In the genomic region with DNA sequence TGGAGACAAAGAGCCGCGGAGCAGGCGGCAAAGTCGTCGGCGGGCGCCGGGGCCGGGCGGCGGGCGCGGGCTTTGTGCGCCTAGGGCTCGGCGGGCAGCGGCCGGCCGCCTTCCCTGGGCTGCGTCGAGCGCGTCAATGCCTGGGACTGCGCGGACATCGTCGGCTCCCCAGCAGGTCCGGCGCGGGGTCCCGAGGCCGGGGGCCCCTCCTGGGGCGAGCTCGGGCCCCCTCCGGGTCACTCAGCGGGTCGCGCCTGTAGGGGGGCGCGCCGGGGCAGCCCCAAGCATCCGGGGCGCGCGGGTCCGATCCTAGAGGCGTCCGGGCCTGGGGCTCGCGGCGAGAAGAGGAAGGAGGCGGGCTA, we compare ENCODE assay signal across 8 cellular contexts. TPM values are rescaled to one million over a fixed set of nuclear protein-coding genes. Genes with fewer than 3 reads are reported as not detected.
DNase-seq lines count a peak whose midpoint lies in the region; ATAC-seq and TF ChIP-seq lines count a peak whose summit lies in the region.

No MANE protein-coding gene starts in this region.

- peak overlapping the region; percentile 71 to 94 (median 81) for H3K27ac ChIP-seq in thyroid gland

- H3K36me3 ChIP-seq in kidney epithelial cell (ENCODE audit: control insufficient read depth, insufficient read depth, low read length) (no peaks in the 10 kb centered on the region), thyroid gland (no peaks in the 10 kb centered on the region)

- TF ChIP-seq POLR2A in thyroid gland (IDR thresholded peaks at IDR 0.05), result no peak

- H3K36me3 Mint-ChIP-seq in activated CD4-positive, alpha-beta T cell treated with anti-CD3 and anti-CD28 coated beads for 36 hours (ENCODE audit: low read depth), result peaks cover 34% of the 10 kb centered on the region
- peaks cover 41% of the 10 kb centered on the region for H3K36me3 Mint-ChIP-seq in activated T-helper 2 cell treated with anti-CD3 and anti-CD28 coated beads, Interferon-gamma antibody, Interleukin-2, Interleukin-4, amounts not matched to agents 10 μg/mL and 5 μg/mL and 100 μg/mL, durations not matched to agents 14 hours and 24 hours and 36 hours (ENCODE audit: low read depth)

- peak overlapping the region; percentile 93 for H3K4me3 Mint-ChIP-seq in activated CD4-positive, alpha-beta T cell treated with anti-CD3 and anti-CD28 coated beads for 36 hours
- peak overlapping the region; percentile 93 for H3K4me3 Mint-ChIP-seq in activated T-helper 2 cell treated with anti-CD3 and anti-CD28 coated beads, Interferon-gamma antibody, Interleukin-2, Interleukin-4, amounts not matched to agents 10 μg/mL and 5 μg/mL and 100 μg/mL, durations not matched to agents 14 hours and 24 hours and 36 hours (ENCODE audit: low read depth)

- ATAC-seq in activated CD4-positive, alpha-beta T cell treated with anti-CD3 and anti-CD28 coated beads for 36 hours, result no peak
- no peak for ATAC-seq in GM19397 (IDR thresholded peaks at IDR 0.05; ENCODE audit: unreplicated experiment)

- no peaks in the 10 kb centered on the region for H3K9me3 Mint-ChIP-seq in activated CD4-positive, alpha-beta T cell treated with anti-CD3 and anti-CD28 coated beads for 36 hours (ENCODE audit: low read depth)
- H3K9me3 Mint-ChIP-seq in activated T-helper 2 cell treated with anti-CD3 and anti-CD28 coated beads, Interferon-gamma antibody, Interleukin-2, Interleukin-4, amounts not matched to agents 10 μg/mL and 5 μg/mL and 100 μg/mL, durations not matched to agents 14 hours and 24 hours and 36 hours, result no peaks in the 10 kb centered on the region

- H3K27me3 ChIP-seq in kidney epithelial cell (ENCODE audit: control insufficient read depth, insufficient read depth, low read length) (no peaks in the 10 kb centered on the region), thyroid gland (no peaks in the 10 kb centered on the region)

- H3K4me3 ChIP-seq in kidney epithelial cell (ENCODE audit: low read depth, low read length) (peak overlapping the region; percentile 61), thyroid gland (replicated peaks in 1 of 3) (peak overlapping the region; percentile 79 to 85 (median 83))

- intact Hi-C loops in activated CD4-positive, alpha-beta T cell treated with anti-CD3 and anti-CD28 coated beads for 36 hours (cut with DNase I, micrococcal nuclease), result loop anchor here (1.0 to 10.0 kb wide), 10 partner anchors 337 to 1820 kb away; partner anchors contain the start of genes FEM1B (in 1 of the 2), GLCE (in 1 of the 2) and UACA (in 1 of the 2)
- intact Hi-C loops in activated T-helper 2 cell treated with anti-CD3 and anti-CD28 coated beads, Interferon-gamma antibody, Interleukin-2, Interleukin-4, amounts not matched to agents 10 μg/mL and 5 μg/mL and 100 μg/mL, durations not matched to agents 14 hours and 24 hours and 36 hours (cut with micrococcal nuclease), result loop anchor here (5.0 kb wide), 4 partner anchors 160 to 645 kb away; partner anchors contain the start of gene RPLP1
- intact Hi-C loops in thyroid gland (cut with DNase I), result loop anchor here (10.0 kb wide), 3 partner anchors 118 to 622 kb away; no protein-coding TSS in a partner anchor

- TF ChIP-seq CTCF in kidney epithelial cell (IDR thresholded peaks at IDR 0.05; ENCODE audit: insufficient read depth, low read length, poor library complexity, severe bottlenecking) (no peak), thyroid gland (IDR thresholded peaks at IDR 0.05) (no peak)

- peaks cover 57% of the 10 kb centered on the region in 2 donors for H3K4me1 ChIP-seq in thyroid gland

- no peak overlapping the region for H3K27ac Mint-ChIP-seq in activated CD4-positive, alpha-beta T cell treated with anti-CD3 and anti-CD28 coated beads for 36 hours
- no peak overlapping the region for H3K27ac Mint-ChIP-seq in activated T-helper 2 cell treated with anti-CD3 and anti-CD28 coated beads, Interferon-gamma antibody, Interleukin-2, Interleukin-4, amounts not matched to agents 10 μg/mL and 5 μg/mL and 100 μg/mL, durations not matched to agents 14 hours and 24 hours and 36 hours

- H3K4me1 Mint-ChIP-seq in activated CD4-positive, alpha-beta T cell treated with anti-CD3 and anti-CD28 coated beads for 36 hours, result peaks cover 46% of the 10 kb centered on the region
- peaks cover 42% of the 10 kb centered on the region for H3K4me1 Mint-ChIP-seq in activated T-helper 2 cell treated with anti-CD3 and anti-CD28 coated beads, Interferon-gamma antibody, Interleukin-2, Interleukin-4, amounts not matched to agents 10 μg/mL and 5 μg/mL and 100 μg/mL, durations not matched to agents 14 hours and 24 hours and 36 hours (ENCODE audit: low read depth)

- WGBS in thyroid gland, 2 donors, result 0% methylated on average over 3 of the region's 52 CpGs; no CpG with 5 or more reads in 1 of the 2 donors

- CTCF ChIA-PET in activated CD4-positive, alpha-beta T cell treated with anti-CD3 and anti-CD28 coated beads for 36 hours (lab: Charles Lee), result interaction anchor here (1.1 kb wide), 1 partner anchor 408 kb away, joined by 3 read pairs; no protein-coding TSS in a partner anchor

- no peaks in the 10 kb centered on the region for H3K9me3 ChIP-seq in thyroid gland

- POLR2A ChIA-PET in activated CD4-positive, alpha-beta T cell treated with anti-CD3 and anti-CD28 coated beads for 36 hours (lab: Charles Lee), result interaction anchor here (1.0 to 1.4 kb wide), 4 partner anchors 341 to 635 kb away, joined by 3 to 13 read pairs (median 8); no protein-coding TSS in a partner anchor

- no peak for DNase-seq in activated CD4-positive, alpha-beta T cell treated with anti-CD3 and anti-CD28 coated beads for 36 hours
- DNase-seq in activated CD4-positive, alpha-beta T cell treated with anti-CD3 and anti-CD28 coated beads for 48 hours, result no peak
- no peak for DNase-seq in activated T-helper 2 cell treated with anti-CD3 and anti-CD28 coated beads, Interferon-gamma antibody, Interleukin-2, Interleukin-4, amounts not matched to agents 10 μg/mL and 5 μg/mL and 100 μg/mL, durations not matched to agents 14 hours and 24 hours and 36 hours (ENCODE audit: low spot score)
- DNase-seq in kidney epithelial cell (ENCODE audit: low read depth), result no peak
- DNase-seq in thyroid gland, result no peak
- DNase-seq in GM19240 (ENCODE audit: insufficient read length, low spot score), result no peak
- DNase-seq in NCI-H2107 (lab: John Stamatoyannopoulos, UW), result no peak

- peaks cover 5% of the 10 kb centered on the region for H3K27me3 Mint-ChIP-seq in activated CD4-positive, alpha-beta T cell treated with anti-CD3 and anti-CD28 coated beads for 36 hours
- peaks cover 12% of the 10 kb centered on the region for H3K27me3 Mint-ChIP-seq in activated T-helper 2 cell treated with anti-CD3 and anti-CD28 coated beads, Interferon-gamma antibody, Interleukin-2, Interleukin-4, amounts not matched to agents 10 μg/mL and 5 μg/mL and 100 μg/mL, durations not matched to agents 14 hours and 24 hours and 36 hours (ENCODE audit: low read depth)

RNA-seq across cellular contexts. Expression of gene TLE3, which starts 0.8 kb away (rescaled TPM):
- 10 to 100 TPM; 89.2 to 97.6 TPM for total RNA-seq in activated CD4-positive, alpha-beta T cell treated with anti-CD3 and anti-CD28 coated beads for 36 hours
- 94.6 and 102 TPM in 2 replicates for total RNA-seq in activated T-helper 2 cell treated with anti-CD3 and anti-CD28 coated beads, Interferon-gamma antibody, Interleukin-2, Interleukin-4, amounts not matched to agents 10 μg/mL and 5 μg/mL and 100 μg/mL, durations not matched to agents 14 hours and 24 hours and 36 hours
- total RNA-seq in kidney epithelial cell, result 67.5 and 90.9 TPM in 2 replicates
- 100 to 1,000 TPM in 1 of 4 donors, 10 to 100 TPM in 3; 39.1 to 275 (median 71.6) TPM for total RNA-seq in thyroid gland
